In genomic region chr3:9843715-9844438, GRCh38 we compare ENCODE assay signal across 8 cellular contexts. TPM values are rescaled to one million over a fixed set of nuclear protein-coding genes. Genes with fewer than 3 reads are reported as not detected.
DNase-seq lines count a peak whose midpoint lies in the region; ATAC-seq, FAIRE-seq and TF ChIP-seq lines count a peak whose summit lies in the region.

Gene RPUSD3, minus strand, starts transcription at chr3:9844008. Its CDS starts 18 bp downstream, at chr3:9843990.

- peaks cover 5% of the 10 kb centered on the region for H3K4me1 ChIP-seq in keratinocyte (ENCODE audit: control insufficient read depth, extremely low read depth, insufficient read depth, low read length)

- H3K27me3 ChIP-seq in keratinocyte (ENCODE audit: control insufficient read depth, extremely low read depth, insufficient read depth, low read length): no peaks in the 10 kb centered on the region

- peaks cover 14 to 19% of the 10 kb centered on the region in 2 experiments for H3K36me3 ChIP-seq in keratinocyte (ENCODE audit: control insufficient read depth in 2 of 2, extremely low read depth in 1 of 2, insufficient read depth in 2 of 2, low read length in 2 of 2)

- DNase-seq in AG08395 (ENCODE audit: low spot score) (peak; percentile 100), NCI-H460 (ENCODE audit: extremely low read depth, low read depth) (peak; percentile 89), cerebellar nuclear complex (lab: John Stamatoyannopoulos, UW) (peak; percentile 77 to 97), keratinocyte (ENCODE audit: low read depth, low spot score) (peak; percentile 80)
- DNase-seq in activated CD4-positive, CD25-positive, alpha-beta regulatory T cell treated with anti-CD3 and anti-CD28 coated beads, Interleukin-2, amount 50 U/mL, for 72 hours: peak; percentile 99
- DNase-seq in stimulated activated CD4-positive, alpha-beta T cell treated with anti-CD3 and anti-CD28 coated beads, Interleukin-15, amount 100 ng/mL, for 1 hour (ENCODE audit: low read depth in 1 of 2, low spot score in 1 of 2): peak; percentile 95 to 97

- H3K4me3 ChIP-seq in keratinocyte (ENCODE audit: control insufficient read depth in 2 of 3, extremely low read depth in 1 of 3, insufficient read depth in 2 of 3, low read depth in 1 of 3, low read length in 3 of 3): peak within 1 kb of the TSS; percentile 59 to 92 (median 85)

- H3K9ac ChIP-seq in keratinocyte (ENCODE audit: control insufficient read depth, extremely low read depth, insufficient read depth, low read length): peak within 1 kb of the TSS; percentile 90

- no peaks in the 10 kb centered on the region for H4K20me1 ChIP-seq in keratinocyte (ENCODE audit: control insufficient read depth, extremely low read depth, insufficient read depth, low read length)

- H3K27ac ChIP-seq in keratinocyte (ENCODE audit: control insufficient read depth, insufficient read depth, low read length): peak within 1 kb of the TSS; percentile 75

- no peaks in the 10 kb centered on the region for H3K9me1 ChIP-seq in keratinocyte (ENCODE audit: control insufficient read depth, extremely low read depth, insufficient read depth, low read length)

- H2AFZ ChIP-seq in keratinocyte (ENCODE audit: control insufficient read depth, low read length): peak within 1 kb of the TSS; percentile 97

- no peaks in the 10 kb centered on the region for H3K79me2 ChIP-seq in keratinocyte (ENCODE audit: control insufficient read depth, insufficient read depth, low read length)

- peak; percentile 43 for FAIRE-seq in keratinocyte (lab: Jason Lieb, UNC)

- TF ChIP-seq CTCF in keratinocyte (optimal IDR thresholded peaks at IDR 0.05 in 1 of 3, IDR thresholded peaks at IDR 0.05 in 1 of 3, conservative IDR thresholded peaks at IDR 0.05 in 1 of 3; ENCODE audit: extremely low read depth in 1 of 3, insufficient read depth in 2 of 3, low read length in 3 of 3): no peak

- peak within 1 kb of the TSS; percentile 92 for H3K4me2 ChIP-seq in keratinocyte (ENCODE audit: control insufficient read depth, extremely low read depth, insufficient read depth, low read depth, low read length)

- dilution Hi-C loops in keratinocyte (cut with MboI; ENCODE audit: extremely low pct_ligation_motif_present, low sequenced_read_pairs): no loop called here

- peak; percentile 97 for ATAC-seq in GM18909 (IDR thresholded peaks at IDR 0.05; ENCODE audit: poor library complexity, unreplicated experiment)
- ATAC-seq in HG03175 (IDR thresholded peaks at IDR 0.05; ENCODE audit: unreplicated experiment): peak; percentile 98

- no peaks in the 10 kb centered on the region for H3K9me3 ChIP-seq in keratinocyte (ENCODE audit: control insufficient read depth, low read depth, low read length)

RNA-seq across cellular contexts. Expression of gene RPUSD3, which starts in this region (rescaled TPM):
- total RNA-seq in NCI-H460 (2014; rRNA removed; shearing (Covaris generic)): 22.2 and 25.3 TPM in 2 replicates
- polyA plus RNA-seq in NCI-H460 (2014; cell fraction: nucleus; rRNA removed): 89.0 and 100 TPM in 2 replicates
- 31.5 to 39.0 TPM (median 37.6 TPM) in 3 replicates for polyA plus RNA-seq in keratinocyte
- 5.2 TPM for polyA plus RNA-seq in keratinocyte (2011; ENCODE audit: low read depth)
- polyA plus RNA-seq in keratinocyte (2011; cell fraction: cytosol; rRNA removed): 36.2 and 43.2 TPM in 2 replicates
- 32.7 and 39.0 TPM in 2 replicates for polyA plus RNA-seq in keratinocyte (2011; cell fraction: nucleus; rRNA removed)
- 24.9 and 33.2 TPM in 2 replicates for polyA plus RNA-seq in keratinocyte (2012; ENCODE audit: low replicate concordance)
- 25.9 to 58.6 TPM (median 26.6 TPM) in 3 replicates for polyA minus RNA-seq in keratinocyte
- 18.0 TPM for polyA minus RNA-seq in keratinocyte (2011; cell fraction: cytosol; rRNA and poly(A)+ RNA removed)
- polyA minus RNA-seq in keratinocyte (2011; cell fraction: nucleus; rRNA and poly(A)+ RNA removed): 10.1 and 12.2 TPM in 2 replicates

Comparison
In these comparisons a context has a peak if more than half of its experiments do, and no peak if none do; other contexts are left out.
1. Peak in every context shown above with its lines: DNase-seq, ATAC-seq, H3K4me3 ChIP-seq and H3K27ac ChIP-seq.